8 cellular contexts compared by ENCODE assay signal in genomic region chr17:81400154-81400938, GRCh38. TPM values are rescaled to one million over a fixed set of nuclear protein-coding genes. Genes with fewer than 3 reads are reported as not detected.
DNase-seq lines count a peak whose midpoint lies in the region; ATAC-seq and TF ChIP-seq lines count a peak whose summit lies in the region.

No MANE protein-coding gene starts in this region.

- DNase-seq in ELF-1 (ENCODE audit: low read depth, low spot score): peak; percentile 64
- peak; percentile 88 for DNase-seq in NCI-H82 (lab: John Stamatoyannopoulos, UW)
- DNase-seq in dermis blood vessel endothelial cell: peak; percentile 71
- DNase-seq in lung microvascular endothelial cell (ENCODE audit: low read depth in 2 of 2): peak; percentile 63 to 66
- no peak for DNase-seq in tibial artery
- no peak for DNase-seq in NCI-H1436 (lab: John Stamatoyannopoulos, UW)

- peak overlapping the region; percentile 95 to 99 for H3K27ac ChIP-seq in tibial artery

- no peak for ATAC-seq in HG02610 (IDR thresholded peaks at IDR 0.05; ENCODE audit: unreplicated experiment)
- ATAC-seq in GM19455 (IDR thresholded peaks at IDR 0.05; ENCODE audit: unreplicated experiment): no peak

- H3K9me3 ChIP-seq in tibial artery: no peaks in the 10 kb centered on the region

- no peaks in the 10 kb centered on the region for H3K36me3 ChIP-seq in tibial artery

- intact Hi-C loops in tibial artery (cut with DNase I; ENCODE audit: low total_unique reads): loop anchor here (2.0 kb wide), 1 partner anchor 110 kb away; no protein-coding TSS in a partner anchor

- no peaks in the 10 kb centered on the region for H3K27me3 ChIP-seq in tibial artery

- H3K4me1 ChIP-seq in tibial artery: peaks cover 0 to 47% (median 41%) of the 10 kb centered on the region in 4 donors

- peak overlapping the region; percentile 86 to 92 for H3K4me3 ChIP-seq in tibial artery

- no peak for TF ChIP-seq CTCF in tibial artery (IDR thresholded peaks at IDR 0.05)

RNA-seq across cellular contexts. Expression of gene BAHCC1, which starts 5.1 kb away (rescaled TPM):
- total RNA-seq in dermis blood vessel endothelial cell: 4.8 and 19.3 TPM in 2 replicates
- 2.6 TPM in 2 replicates for total RNA-seq in lung microvascular endothelial cell

Comparison
In these comparisons a context has a peak if more than half of its experiments do, and no peak if none do; other contexts are left out.
1. DNase-seq: peak in ELF-1 (single experiment), NCI-H82 (single experiment), dermis blood vessel endothelial cell (single experiment) and lung microvascular endothelial cell (2 of 2); none in tibial artery (0 of 2) and NCI-H1436 (single experiment).